In genomic region chr17:78939615-78940014, GRCh38 we compare ENCODE assay signal across 20 cellular contexts. TPM values are rescaled to one million over a fixed set of nuclear protein-coding genes. Genes with fewer than 3 reads are reported as not detected.
DNase-seq lines count a peak whose midpoint lies in the region; ATAC-seq and TF ChIP-seq lines count a peak whose summit lies in the region.
"Had no signal": no experiment of that assay in that cellular context is flagged by ENCODE, and none has a peak within 500 bp of the region (broad histone marks: within the 10 kb centered on the region; RNA-seq: fewer than 3 reads in every experiment).

No MANE protein-coding gene starts in this region.

- no peaks in the 10 kb centered on the region for H3K9me2 ChIP-seq in GM23248 (ENCODE audit: insufficient read depth)

- H3K79me2 ChIP-seq in GM23248 (ENCODE audit: insufficient read depth), result no peaks in the 10 kb centered on the region
- H3K79me2 ChIP-seq in parathyroid adenoma, result no peaks in the 10 kb centered on the region

- H2AFZ ChIP-seq in GM23248 (no peak overlapping the region), parathyroid adenoma (peak overlapping the region; percentile 51)

- POLR2A ChIA-PET in RWPE1 (lab: Yijun Ruan, JAX; ENCODE audit: low non-redundant PET), result no interaction called here
- POLR2A ChIA-PET in activated CD4-positive, alpha-beta memory T cell treated with anti-CD3 and anti-CD28 coated beads, Interleukin-2, amount 10 ng/mL, durations not matched to agents 7 days and 5 days (lab: Charles Lee), result no interaction called here

- H3K4me2 ChIP-seq in GM23248 (ENCODE audit: unreplicated experiment) (no peak overlapping the region), parathyroid adenoma (ENCODE audit: low read length) (no peak overlapping the region)

- H3K4me1 ChIP-seq in GM23248 (ENCODE audit: insufficient read depth) (peaks cover 24% of the 10 kb centered on the region), parathyroid adenoma (peaks cover 12% of the 10 kb centered on the region)

- H3K27ac ChIP-seq in GM23248, result no peak overlapping the region
- peak overlapping the region; percentile 81 for H3K27ac ChIP-seq in RWPE1
- H3K27ac ChIP-seq in parathyroid adenoma, result peak overlapping the region; percentile 39
- H3K27ac ChIP-seq: left ventricle myocardium inferior, transverse colon had no signal

- H3K9ac ChIP-seq in GM23248 (no peak overlapping the region), parathyroid adenoma (no peak overlapping the region)

- H3K36me3 ChIP-seq in GM23248 (ENCODE audit: low read depth) (no peaks in the 10 kb centered on the region), parathyroid adenoma (ENCODE audit: control insufficient read depth, insufficient read depth, low read length) (no peaks in the 10 kb centered on the region)
- H3K36me3 ChIP-seq: left ventricle myocardium inferior, transverse colon had no signal

- peaks cover 1% of the 10 kb centered on the region for H3K4me1 Mint-ChIP-seq in activated CD4-positive, alpha-beta memory T cell treated with anti-CD3 and anti-CD28 coated beads, Interleukin-2, amount 10 ng/mL, durations not matched to agents 7 days and 5 days
- H3K4me1 Mint-ChIP-seq: activated naive CD8-positive, alpha-beta T cell treated with anti-CD3 and anti-CD28 coated beads for 36 hours had no signal

- TF ChIP-seq CTCF in RWPE1 (conservative IDR thresholded peaks at IDR 0.05; ENCODE audit: low read depth) (no peak), parathyroid adenoma (IDR thresholded peaks at IDR 0.05) (no peak)

- ATAC-seq in GM18907 (IDR thresholded peaks at IDR 0.05; ENCODE audit: unreplicated experiment) (no peak), GM18868 (IDR thresholded peaks at IDR 0.05; ENCODE audit: unreplicated experiment) (no peak)
- ATAC-seq: right cardiac atrium; stimulated activated naive B cell treated with anti-CD40 and anti-IgM and Interleukin-4, amounts not matched to agents 10 μg/mL and 1 μg/mL and 100 μg/mL, for 72 hours had no signal

- H3K27me3 Mint-ChIP-seq in activated CD4-positive, alpha-beta memory T cell treated with anti-CD3 and anti-CD28 coated beads, Interleukin-2, amount 10 ng/mL, durations not matched to agents 7 days and 5 days, result peaks cover 4% of the 10 kb centered on the region
- H3K27me3 Mint-ChIP-seq: activated naive CD8-positive, alpha-beta T cell treated with anti-CD3 and anti-CD28 coated beads for 36 hours had no signal

- H4K20me1 ChIP-seq in GM23248 (ENCODE audit: insufficient read depth), result no peaks in the 10 kb centered on the region

- no peak overlapping the region for H3K4me3 Mint-ChIP-seq in activated CD4-positive, alpha-beta memory T cell treated with anti-CD3 and anti-CD28 coated beads, Interleukin-2, amount 10 ng/mL, durations not matched to agents 7 days and 5 days
- H3K4me3 Mint-ChIP-seq: activated naive CD8-positive, alpha-beta T cell treated with anti-CD3 and anti-CD28 coated beads for 36 hours; activated T-helper 1 cell treated with anti-CD3 and anti-CD28 coated beads, Interleukin-12 subunit alpha, Interleukin-12 subunit beta, Interleukin-2, Interleukin-4 antibody, amounts not matched to agents 30 ng/mL and 10 ng/mL and 1 ng/mL, durations not matched to agents 14 hours and 24 hours and 36 hours; stimulated activated naive B cell treated with anti-CD40 and anti-IgM and Interleukin-4, amounts not matched to agents 10 μg/mL and 1 μg/mL and 100 μg/mL, for 72 hours had no signal

- H3K27ac Mint-ChIP-seq in activated CD4-positive, alpha-beta memory T cell treated with anti-CD3 and anti-CD28 coated beads, Interleukin-2, amount 10 ng/mL, durations not matched to agents 7 days and 5 days, result no peak overlapping the region
- H3K27ac Mint-ChIP-seq: activated naive CD8-positive, alpha-beta T cell treated with anti-CD3 and anti-CD28 coated beads for 36 hours; activated T-helper 1 cell treated with anti-CD3 and anti-CD28 coated beads, Interleukin-12 subunit alpha, Interleukin-12 subunit beta, Interleukin-2, Interleukin-4 antibody, amounts not matched to agents 30 ng/mL and 10 ng/mL and 1 ng/mL, durations not matched to agents 14 hours and 24 hours and 36 hours; stimulated activated naive B cell treated with anti-CD40 and anti-IgM and Interleukin-4, amounts not matched to agents 10 μg/mL and 1 μg/mL and 100 μg/mL, for 72 hours had no signal

- in situ Hi-C loops in GM23248 (cut with MboI), result no loop called here

- 61 to 67% methylated on average over 5 to 6 of the region's 6 CpGs for WGBS in GM23248 (ENCODE audit: low coverage in 1 of 2, low lambda C conversion rate in 2 of 2, missing lambda C conversion rate in 2 of 2), 2 experiments

- H3K27me3 ChIP-seq in GM23248 (replicated peaks; ENCODE audit: insufficient read depth) (no peaks in the 10 kb centered on the region), parathyroid adenoma (ENCODE audit: control insufficient read depth, insufficient read depth, low read length) (no peaks in the 10 kb centered on the region)
- H3K27me3 ChIP-seq: transverse colon had no signal

- peaks cover 12% of the 10 kb centered on the region for H3F3A ChIP-seq in GM23248 (ENCODE audit: insufficient read depth)

- DNase-seq in GM23248 (peak; percentile 42), RWPE1 (ENCODE audit: low spot score) (no peak), dermis blood vessel endothelial cell (peak; percentile 27), medulla oblongata (ENCODE audit: extremely low spot score) (no peak)
- no peak for DNase-seq in activated CD4-positive, alpha-beta memory T cell treated with anti-CD3 and anti-CD28 coated beads, Interleukin-2, amount 10 ng/mL, durations not matched to agents 7 days and 5 days
- DNase-seq: activated CD4-positive, CD25-positive, alpha-beta regulatory T cell; activated CD8-positive, alpha-beta memory T cell treated with anti-CD3 and anti-CD28 coated beads for 24 hours; activated naive CD8-positive, alpha-beta T cell treated with anti-CD3 and anti-CD28 coated beads for 36 hours; Karpas-422; left ventricle myocardium inferior; NCI-H1417; NCI-H526 treated with DMSO at 0.1 percent for 48 hours; nucleus accumbens; stimulated activated naive B cell treated with anti-CD40 and anti-IgM and Interleukin-4, amounts not matched to agents 10 μg/mL and 1 μg/mL and 100 μg/mL, for 72 hours; transverse colon had no signal

- H3K9me3 Mint-ChIP-seq in activated CD4-positive, alpha-beta memory T cell treated with anti-CD3 and anti-CD28 coated beads, Interleukin-2, amount 10 ng/mL, durations not matched to agents 7 days and 5 days, result no peaks in the 10 kb centered on the region
- H3K9me3 Mint-ChIP-seq: activated naive CD8-positive, alpha-beta T cell treated with anti-CD3 and anti-CD28 coated beads for 36 hours; activated T-helper 1 cell treated with anti-CD3 and anti-CD28 coated beads, Interleukin-12 subunit alpha, Interleukin-12 subunit beta, Interleukin-2, Interleukin-4 antibody, amounts not matched to agents 30 ng/mL and 10 ng/mL and 1 ng/mL, durations not matched to agents 14 hours and 24 hours and 36 hours; stimulated activated naive B cell treated with anti-CD40 and anti-IgM and Interleukin-4, amounts not matched to agents 10 μg/mL and 1 μg/mL and 100 μg/mL, for 72 hours had no signal

- CTCF ChIA-PET in RWPE1 (lab: Yijun Ruan, JAX), result no interaction called here
- CTCF ChIA-PET in activated CD4-positive, alpha-beta memory T cell treated with anti-CD3 and anti-CD28 coated beads, Interleukin-2, amount 10 ng/mL, durations not matched to agents 7 days and 5 days (lab: Charles Lee), result no interaction called here

- H3K36me3 Mint-ChIP-seq in activated CD4-positive, alpha-beta memory T cell treated with anti-CD3 and anti-CD28 coated beads, Interleukin-2, amount 10 ng/mL, durations not matched to agents 7 days and 5 days (ENCODE audit: low read depth), result no peaks in the 10 kb centered on the region
- H3K36me3 Mint-ChIP-seq: activated naive CD8-positive, alpha-beta T cell treated with anti-CD3 and anti-CD28 coated beads for 36 hours; stimulated activated naive B cell treated with anti-CD40 and anti-IgM and Interleukin-4, amounts not matched to agents 10 μg/mL and 1 μg/mL and 100 μg/mL, for 72 hours had no signal

- H3K9me3 ChIP-seq in GM23248 (ENCODE audit: low read depth), result no peaks in the 10 kb centered on the region
- H3K9me3 ChIP-seq in parathyroid adenoma (ENCODE audit: control insufficient read depth, low read length), result no peaks in the 10 kb centered on the region
- H3K9me3 ChIP-seq: left ventricle myocardium inferior, transverse colon had no signal

- H3K4me3 ChIP-seq in GM23248 (no peak overlapping the region), parathyroid adenoma (ENCODE audit: low read depth, low read length) (no peak overlapping the region)
- H3K4me3 ChIP-seq: left ventricle myocardium inferior, transverse colon had no signal

RNA-seq across cellular contexts. Expression of gene TIMP2, which starts 14.4 kb away (rescaled TPM):
- total RNA-seq in GM23248 (2014; rRNA removed; shearing (Covaris generic)), result 587 and 620 TPM in 2 replicates
- 102 and 103 TPM in 2 replicates for polyA plus RNA-seq in GM23248 (2016; fragmentation: Nextera tagmentation; extraction: Ambion mirVana)
- total RNA-seq in dermis blood vessel endothelial cell, result 57.9 and 95.3 TPM in 2 replicates
- total RNA-seq in activated CD4-positive, alpha-beta memory T cell treated with anti-CD3 and anti-CD28 coated beads, Interleukin-2, amount 10 ng/mL, durations not matched to agents 7 days and 5 days, result 1 to 10 TPM; 3.3 TPM

RNA-seq across cellular contexts. Expression of gene CEP295NL, which starts 36.6 kb away (rescaled TPM):
- total RNA-seq in GM23248 (2014; rRNA removed; shearing (Covaris generic)), result 0.11 and 1.0 TPM in 2 replicates
- 0.14 and 0.35 TPM in 2 replicates for polyA plus RNA-seq in GM23248 (2016; fragmentation: Nextera tagmentation; extraction: Ambion mirVana)
- 1.5 and 5.1 TPM in 2 replicates for total RNA-seq in dermis blood vessel endothelial cell
- not detected for total RNA-seq in activated CD4-positive, alpha-beta memory T cell treated with anti-CD3 and anti-CD28 coated beads, Interleukin-2, amount 10 ng/mL, durations not matched to agents 7 days and 5 days
- total RNA-seq: activated T-helper 1 cell treated with anti-CD3 and anti-CD28 coated beads, Interleukin-12 subunit alpha, Interleukin-12 subunit beta, Interleukin-2, Interleukin-4 antibody, amounts not matched to agents 30 ng/mL and 10 ng/mL and 1 ng/mL, durations not matched to agents 14 hours and 24 hours and 36 hours had no signal

RNA-seq across cellular contexts. Expression of gene LGALS3BP, which starts 40.1 kb away (rescaled TPM):
- 8.3 and 8.8 TPM in 2 replicates for total RNA-seq in GM23248 (2014; rRNA removed; shearing (Covaris generic))
- polyA plus RNA-seq in GM23248 (2016; fragmentation: Nextera tagmentation; extraction: Ambion mirVana), result 8.6 and 12.6 TPM in 2 replicates
- 3.5 and 7.5 TPM in 2 replicates for total RNA-seq in dermis blood vessel endothelial cell
- total RNA-seq in activated CD4-positive, alpha-beta memory T cell treated with anti-CD3 and anti-CD28 coated beads, Interleukin-2, amount 10 ng/mL, durations not matched to agents 7 days and 5 days, result 100 to 1,000 TPM; 209 to 219 TPM

Comparison
In these comparisons a context has a peak if more than half of its experiments do, and no peak if none do; other contexts are left out.
1. DNase-seq: peak in GM23248 (single experiment) and dermis blood vessel endothelial cell (single experiment); none in RWPE1 (single experiment), medulla oblongata (single experiment) and activated CD4-positive, alpha-beta memory T cell treated with anti-CD3 and anti-CD28 coated beads, Interleukin-2, amount 10 ng/mL, durations not matched to agents 7 days and 5 days (single experiment).
2. RNA of gene TIMP2, which starts 14.4 kb away (total RNA-seq): 587 to 620 TPM in GM23248 and 57.9 to 95.3 TPM in dermis blood vessel endothelial cell; 3.3 TPM in activated CD4-positive, alpha-beta memory T cell treated with anti-CD3 and anti-CD28 coated beads, Interleukin-2, amount 10 ng/mL, durations not matched to agents 7 days and 5 days; every median in the first group is over 10 times any median in the second.
3. RNA of gene LGALS3BP, which starts 40.1 kb away (total RNA-seq): 209 to 219 TPM in activated CD4-positive, alpha-beta memory T cell treated with anti-CD3 and anti-CD28 coated beads, Interleukin-2, amount 10 ng/mL, durations not matched to agents 7 days and 5 days; 8.3 to 8.8 TPM in GM23248 and 3.5 to 7.5 TPM in dermis blood vessel endothelial cell; every median in the first group is over 10 times any median in the second.